17 cellular contexts compared by ENCODE assay signal in the genomic region with DNA sequence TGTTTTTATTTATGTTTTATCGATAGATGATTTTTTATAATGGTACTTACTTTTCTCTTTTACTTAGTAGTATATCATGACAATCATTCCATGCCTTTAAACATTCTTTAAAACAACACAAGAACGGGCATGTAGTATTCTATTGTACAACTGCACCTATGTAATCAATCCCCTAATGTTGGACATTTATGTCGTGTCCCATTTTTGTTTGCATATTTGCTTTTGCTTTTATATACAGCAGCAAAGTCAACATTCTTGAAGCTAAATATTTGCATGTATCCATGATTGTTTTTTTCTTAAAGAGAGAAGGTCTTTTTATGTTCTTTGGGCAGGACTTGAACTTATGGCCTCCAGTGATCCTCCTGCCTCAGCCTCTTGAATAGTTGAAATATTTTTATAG.
DNase-seq lines count a peak whose midpoint lies in the region; ATAC-seq and TF ChIP-seq lines count a peak whose summit lies in the region.
"Had no signal": no experiment of that assay in that cellular context is flagged by ENCODE, and none has a peak within 500 bp of the region (broad histone marks: within the 10 kb centered on the region; RNA-seq: fewer than 3 reads in every experiment).

No MANE protein-coding gene starts in this region.

- H3K9ac ChIP-seq in BLaER1 treated with 17β-estradiol and CSF1 and Interleukin-3, amounts not matched to agents 10 nM and 100 nM: no peak overlapping the region; a peak in 1 of 22 replicates

- peak overlapping the region in 7 of 11 experiments; percentile 30 to 91 (median 76); a peak in 12 of 22 replicates for H3K27ac ChIP-seq in BLaER1 treated with 17β-estradiol and CSF1 and Interleukin-3, amounts not matched to agents 10 nM and 100 nM
- H3K27ac ChIP-seq in osteoblast (ENCODE audit: low read depth, low read length): peak overlapping the region; percentile 91

- H3K79me2 ChIP-seq in osteoblast (ENCODE audit: insufficient read depth, low read length): no peaks in the 10 kb centered on the region

- H3K4me1 Mint-ChIP-seq in chondrocyte (ENCODE audit: low read depth): peaks cover 54% of the 10 kb centered on the region
- peaks cover 7% of the 10 kb centered on the region for H3K4me1 Mint-ChIP-seq in glutamatergic neuron (ENCODE audit: low read depth, unreplicated experiment)
- H3K4me1 Mint-ChIP-seq in stimulated activated naive B cell treated with anti-CD40 and anti-IgM and Interleukin-4, amounts not matched to agents 10 μg/mL and 1 μg/mL and 100 μg/mL, for 72 hours: peaks cover 12% of the 10 kb centered on the region in 2 donors

- peak overlapping the region in 2 of 10 experiments; percentile 50 to 56; a peak in 5 of 20 replicates for H3K4me3 ChIP-seq in BLaER1 treated with 17β-estradiol and CSF1 and Interleukin-3, amounts not matched to agents 10 nM and 100 nM
- H3K4me3 ChIP-seq in osteoblast (ENCODE audit: insufficient read depth, low read length): no peak overlapping the region

- no peaks in the 10 kb centered on the region for H3K27me3 ChIP-seq in BLaER1 treated with 17β-estradiol and CSF1 and Interleukin-3, amounts not matched to agents 10 nM and 100 nM
- no peaks in the 10 kb centered on the region for H3K27me3 ChIP-seq in osteoblast (ENCODE audit: insufficient read depth, low read length)

- H3K4me2 ChIP-seq in BLaER1 treated with 17β-estradiol and CSF1 and Interleukin-3, amounts not matched to agents 10 nM and 100 nM: peak overlapping the region in 3 of 11 experiments; percentile 65 to 84 (median 78); a peak in 5 of 22 replicates
- H3K4me2 ChIP-seq in osteoblast (ENCODE audit: insufficient read depth, low read length): no peak overlapping the region

- no peak for TF ChIP-seq CTCF in chondrocyte (IDR thresholded peaks at IDR 0.05)
- no peak for TF ChIP-seq CTCF in osteoblast (IDR thresholded peaks at IDR 0.05; ENCODE audit: extremely low read depth, low read depth, low read length)
- TF ChIP-seq CTCF in glutamatergic neuron (IDR thresholded peaks at IDR 0.05; ENCODE audit: partially characterized antibody, unreplicated experiment): no peak

- no peak for ATAC-seq in HG03097 (IDR thresholded peaks at IDR 0.05; ENCODE audit: low FRiP score, unreplicated experiment)
- ATAC-seq in stimulated activated naive B cell treated with anti-CD40 and anti-IgM and Interleukin-4, amounts not matched to agents 10 μg/mL and 1 μg/mL and 100 μg/mL, for 72 hours (replicated peaks): no peak
- ATAC-seq: HCT116 had no signal

- H3K27ac Mint-ChIP-seq in chondrocyte (ENCODE audit: unreplicated experiment): peak overlapping the region; percentile 87
- H3K27ac Mint-ChIP-seq in glutamatergic neuron (ENCODE audit: unreplicated experiment): no peak overlapping the region
- H3K27ac Mint-ChIP-seq in stimulated activated naive B cell treated with anti-CD40 and anti-IgM and Interleukin-4, amounts not matched to agents 10 μg/mL and 1 μg/mL and 100 μg/mL, for 72 hours: no peak overlapping the region
- H3K27ac Mint-ChIP-seq: CD4-positive, alpha-beta T cell had no signal

- no peak overlapping the region for H2AFZ ChIP-seq in osteoblast (ENCODE audit: low read length)

- H3K4me1 ChIP-seq in BLaER1 treated with 17β-estradiol and CSF1 and Interleukin-3, amounts not matched to agents 10 nM and 100 nM: peaks cover 56 to 89% (median 78%) of the 10 kb centered on the region in 10 experiments
- peaks cover 48% of the 10 kb centered on the region for H3K4me1 ChIP-seq in osteoblast (ENCODE audit: insufficient read depth, low read length)

- no peaks in the 10 kb centered on the region for H4K20me1 ChIP-seq in BLaER1 treated with 17β-estradiol and CSF1 and Interleukin-3, amounts not matched to agents 10 nM and 100 nM
- H4K20me1 ChIP-seq in osteoblast (ENCODE audit: insufficient read depth, low read length): no peaks in the 10 kb centered on the region

- no peaks in the 10 kb centered on the region for H3K36me3 Mint-ChIP-seq in chondrocyte (ENCODE audit: low read depth)
- no peaks in the 10 kb centered on the region for H3K36me3 Mint-ChIP-seq in glutamatergic neuron (ENCODE audit: unreplicated experiment)
- H3K36me3 Mint-ChIP-seq in stimulated activated naive B cell treated with anti-CD40 and anti-IgM and Interleukin-4, amounts not matched to agents 10 μg/mL and 1 μg/mL and 100 μg/mL, for 72 hours: peaks cover 5 to 7% of the 10 kb centered on the region in 2 donors

- no peak overlapping the region for H3K4me3 Mint-ChIP-seq in chondrocyte (ENCODE audit: unreplicated experiment)
- H3K4me3 Mint-ChIP-seq in glutamatergic neuron (ENCODE audit: unreplicated experiment): no peak overlapping the region
- H3K4me3 Mint-ChIP-seq in stimulated activated naive B cell treated with anti-CD40 and anti-IgM and Interleukin-4, amounts not matched to agents 10 μg/mL and 1 μg/mL and 100 μg/mL, for 72 hours: no peak overlapping the region
- H3K4me3 Mint-ChIP-seq: CD4-positive, alpha-beta T cell had no signal

- H3K27me3 Mint-ChIP-seq in chondrocyte (ENCODE audit: low read depth) (no peaks in the 10 kb centered on the region), glutamatergic neuron (ENCODE audit: unreplicated experiment) (no peaks in the 10 kb centered on the region)
- H3K27me3 Mint-ChIP-seq in stimulated activated naive B cell treated with anti-CD40 and anti-IgM and Interleukin-4, amounts not matched to agents 10 μg/mL and 1 μg/mL and 100 μg/mL, for 72 hours: no peaks in the 10 kb centered on the region
- H3K27me3 Mint-ChIP-seq: CD4-positive, alpha-beta T cell had no signal

- DNase-seq in NCI-H526 treated with DMSO at 0.1 percent for 48 hours (lab: John Stamatoyannopoulos, UW): peak; percentile 64
- DNase-seq in chondrocyte (ENCODE audit: low spot score): no peak
- no peak for DNase-seq in osteoblast (ENCODE audit: insufficient read length, low spot score, missing footprints)
- DNase-seq in glutamatergic neuron: no peak
- DNase-seq in stimulated activated naive B cell treated with anti-CD40 and anti-IgM and Interleukin-4, amounts not matched to agents 10 μg/mL and 1 μg/mL and 100 μg/mL, for 72 hours: no peak
- DNase-seq: CD4-positive, alpha-beta T cell; MM.1S; NCI-H1092 treated with DMSO at 0.1 percent for 48 hours; NCI-H1694 treated with DMSO at 0.1 percent for 48 hours; NCI-H2107; NCI-H2227 treated with DMSO at 0.1 percent for 48 hours; NCI-H524 treated with DMSO at 0.1 percent for 48 hours; NK-92 treated with Interleukin-12 subunit alpha and Interleukin-12 subunit beta, amount 100 ng/mL, for 24 hours; RPMI8226 had no signal

- peaks cover 0 to 74% (median 14%) of the 10 kb centered on the region in 11 experiments; a peak in 14 of 22 replicates for H3K36me3 ChIP-seq in BLaER1 treated with 17β-estradiol and CSF1 and Interleukin-3, amounts not matched to agents 10 nM and 100 nM
- no peaks in the 10 kb centered on the region for H3K36me3 ChIP-seq in osteoblast (ENCODE audit: insufficient read depth, low read length)

- H3K9me3 ChIP-seq in BLaER1 treated with 17β-estradiol and CSF1 and Interleukin-3, amounts not matched to agents 10 nM and 100 nM (replicated peaks in 1 of 11): peaks cover 18 to 77% (median 41%) of the 10 kb centered on the region in 11 experiments
- no peaks in the 10 kb centered on the region for H3K9me3 ChIP-seq in osteoblast (ENCODE audit: low read depth, low read length)

- H3K9me3 Mint-ChIP-seq in chondrocyte (ENCODE audit: low read depth) (peaks cover 4% of the 10 kb centered on the region), glutamatergic neuron (ENCODE audit: unreplicated experiment) (no peaks in the 10 kb centered on the region)
- H3K9me3 Mint-ChIP-seq in stimulated activated naive B cell treated with anti-CD40 and anti-IgM and Interleukin-4, amounts not matched to agents 10 μg/mL and 1 μg/mL and 100 μg/mL, for 72 hours: peaks cover 10 to 16% of the 10 kb centered on the region in 2 donors
